Comparison of ENCODE assay signal across 21 cellular contexts in genomic region chrX:8433296-8434094, GRCh38. TPM values are rescaled to one million over a fixed set of nuclear protein-coding genes. Genes with fewer than 3 reads are reported as not detected.
DNase-seq lines count a peak whose midpoint lies in the region; ATAC-seq, FAIRE-seq and TF ChIP-seq lines count a peak whose summit lies in the region.
"Had no signal": no experiment of that assay in that cellular context is flagged by ENCODE, and none has a peak within 500 bp of the region (broad histone marks: within the 10 kb centered on the region; RNA-seq: fewer than 3 reads in every experiment).

No MANE protein-coding gene starts in this region.

- H3K27ac Mint-ChIP-seq in astrocyte (ENCODE audit: unreplicated experiment): no peak overlapping the region
- H3K27ac Mint-ChIP-seq: CD8-positive, alpha-beta memory T cell had no signal

- H3K36me3 Mint-ChIP-seq in astrocyte (ENCODE audit: low read depth, unreplicated experiment): no peaks in the 10 kb centered on the region
- H3K36me3 Mint-ChIP-seq: CD8-positive, alpha-beta memory T cell had no signal

- TF ChIP-seq CTCF in astrocyte (IDR thresholded peaks at IDR 0.05; ENCODE audit: insufficient read depth, low read depth, low read length): no peak
- TF ChIP-seq CTCF in foreskin keratinocyte (conservative IDR thresholded peaks at IDR 0.05): no peak

- no peak overlapping the region for H3K4me3 Mint-ChIP-seq in astrocyte (ENCODE audit: unreplicated experiment)
- H3K4me3 Mint-ChIP-seq: CD8-positive, alpha-beta memory T cell had no signal

- H3K9ac ChIP-seq in astrocyte (ENCODE audit: low read length): no peak overlapping the region
- H3K9ac ChIP-seq: BLaER1 treated with 17β-estradiol and CSF1 and Interleukin-3, amounts not matched to agents 10 nM and 100 nM had no signal

- no peaks in the 10 kb centered on the region for H4K20me1 ChIP-seq in astrocyte (ENCODE audit: insufficient read depth, low read length)
- H4K20me1 ChIP-seq: BLaER1 treated with 17β-estradiol and CSF1 and Interleukin-3, amounts not matched to agents 10 nM and 100 nM had no signal

- peak; percentile 4 for DNase-seq in COLO668 (lab: John Stamatoyannopoulos, UW; ENCODE audit: unreplicated experiment)
- peak; percentile 2 for DNase-seq in M059J (ENCODE audit: low read depth)
- peak; percentile 41 for DNase-seq in astrocyte (ENCODE audit: low read depth)
- DNase-seq in foreskin keratinocyte: peak; percentile 31 to 60
- no peak for DNase-seq in NCI-H1694 (lab: John Stamatoyannopoulos, UW)
- DNase-seq in KBM-7: no peak
- DNase-seq in D341Med (ENCODE audit: low spot score): no peak
- DNase-seq in pons (ENCODE audit: low spot score): no peak
- DNase-seq: CD8-positive, alpha-beta memory T cell; DMS 273 treated with DMSO at 0.1 percent for 48 hours; EL; HCEC 1CT; MV-4-11; NCI-H1417 treated with DMSO at 0.1 percent for 48 hours; NCI-H2029 treated with DMSO at 0.1 percent for 48 hours; NCI-H2227 treated with DMSO at 0.1 percent for 48 hours; NCI-H524 treated with DMSO at 0.1 percent for 48 hours; RPMI8226 had no signal

- H3K9me3 ChIP-seq in astrocyte (ENCODE audit: insufficient read depth, low read depth, low read length): no peaks in the 10 kb centered on the region
- H3K9me3 ChIP-seq: BLaER1 treated with 17β-estradiol and CSF1 and Interleukin-3, amounts not matched to agents 10 nM and 100 nM had no signal

- H3K36me3 ChIP-seq in astrocyte (ENCODE audit: insufficient read depth, low read length): no peaks in the 10 kb centered on the region
- H3K36me3 ChIP-seq: BLaER1 treated with 17β-estradiol and CSF1 and Interleukin-3, amounts not matched to agents 10 nM and 100 nM had no signal

- peak; percentile 88 for ATAC-seq in foreskin keratinocyte

- in situ Hi-C loops in KBM-7 (cut with MboI; ENCODE audit: low pct_unique_long_range_greater_than_20kb, low sequenced_read_pairs): no loop called here

- H3K27ac ChIP-seq in astrocyte (ENCODE audit: low read depth, low read length): no peak overlapping the region
- no peak overlapping the region for H3K27ac ChIP-seq in foreskin keratinocyte
- H3K27ac ChIP-seq: BLaER1 treated with 17β-estradiol and CSF1 and Interleukin-3, amounts not matched to agents 10 nM and 100 nM had no signal

- H3K4me2 ChIP-seq in astrocyte (ENCODE audit: low read length): no peak overlapping the region
- H3K4me2 ChIP-seq: BLaER1 treated with 17β-estradiol and CSF1 and Interleukin-3, amounts not matched to agents 10 nM and 100 nM had no signal

- FAIRE-seq in astrocyte (lab: Jason Lieb, UNC): peak; percentile 79
- FAIRE-seq: A204.1 had no signal

- H3K27me3 Mint-ChIP-seq in astrocyte (ENCODE audit: low read depth, unreplicated experiment): no peaks in the 10 kb centered on the region
- H3K27me3 Mint-ChIP-seq: CD8-positive, alpha-beta memory T cell had no signal

- no peaks in the 10 kb centered on the region for H3K9me3 Mint-ChIP-seq in astrocyte (ENCODE audit: unreplicated experiment)

- no peak overlapping the region for H3K4me3 ChIP-seq in astrocyte (ENCODE audit: insufficient read depth, low read depth, low read length)
- H3K4me3 ChIP-seq: BLaER1 treated with 17β-estradiol and CSF1 and Interleukin-3, amounts not matched to agents 10 nM and 100 nM had no signal

- no peaks in the 10 kb centered on the region for H3K79me2 ChIP-seq in astrocyte (ENCODE audit: insufficient read depth, low read length)

- H3K27me3 ChIP-seq in astrocyte (ENCODE audit: insufficient read depth, low read length) (no peaks in the 10 kb centered on the region), foreskin keratinocyte (no peaks in the 10 kb centered on the region)
- H3K27me3 ChIP-seq: BLaER1 treated with 17β-estradiol and CSF1 and Interleukin-3, amounts not matched to agents 10 nM and 100 nM had no signal

- no peaks in the 10 kb centered on the region for H3K4me1 ChIP-seq in astrocyte (ENCODE audit: insufficient read depth, low read length)
- H3K4me1 ChIP-seq in foreskin keratinocyte: peaks cover 2% of the 10 kb centered on the region
- H3K4me1 ChIP-seq: BLaER1 treated with 17β-estradiol and CSF1 and Interleukin-3, amounts not matched to agents 10 nM and 100 nM had no signal

- H2AFZ ChIP-seq in astrocyte (ENCODE audit: low read depth, low read length): no peak overlapping the region

- H3K4me1 Mint-ChIP-seq in astrocyte (ENCODE audit: low read depth, unreplicated experiment): peaks cover 4% of the 10 kb centered on the region
- H3K4me1 Mint-ChIP-seq: CD8-positive, alpha-beta memory T cell had no signal

RNA-seq across cellular contexts. Expression of gene VCX3B, which starts 31.1 kb away (rescaled TPM):
- 0.62 TPM in 1 of 2 replicates, not detected in the other for total RNA-seq in M059J (2014; rRNA removed; shearing (Covaris generic))
- not detected in 2 replicates for total RNA-seq in astrocyte
- not detected in 2 replicates for total RNA-seq in foreskin keratinocyte
- not detected in 2 replicates for polyA plus RNA-seq in foreskin keratinocyte
- total RNA-seq: CD8-positive, alpha-beta memory T cell; SK-MEL-5 had no signal
- polyA plus RNA-seq: CD8-positive, alpha-beta memory T cell had no signal

Comparison
In these comparisons a context has a peak if more than half of its experiments do, and no peak if none do; other contexts are left out.
1. DNase-seq: peak in COLO668 (single experiment), M059J (single experiment), astrocyte (single experiment) and foreskin keratinocyte (2 of 2); none in NCI-H1694 (single experiment), KBM-7 (single experiment), D341Med (single experiment) and pons (single experiment).